In the genomic region with DNA sequence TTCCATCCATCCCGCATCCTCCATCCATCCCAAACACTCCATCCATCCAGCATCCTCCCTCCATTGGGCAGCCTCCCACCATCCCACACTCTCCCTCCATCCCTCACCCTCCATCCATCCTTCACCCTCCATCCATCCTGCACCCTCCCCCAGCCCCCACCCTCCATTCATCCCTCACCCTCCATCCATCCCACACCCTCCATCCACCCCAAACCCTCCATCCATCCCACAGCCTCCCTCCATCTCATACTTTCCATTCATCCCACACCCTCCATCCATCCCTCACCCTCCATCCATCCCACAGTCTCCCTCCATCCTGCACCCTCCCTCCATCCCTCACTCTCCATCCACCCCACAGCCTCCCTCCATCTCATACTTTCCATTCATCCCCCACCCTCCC, we compare ENCODE assay signal across 12 cellular contexts.
A peak's percentile ranks its signal among the peaks of the same experiment; 100 is the strongest.
DNase-seq lines count a peak whose midpoint lies in the region; ATAC-seq and TF ChIP-seq lines count a peak whose summit lies in the region.
"Had no signal": no experiment of that assay in that cellular context is flagged by ENCODE, and none has a peak within 500 bp of the region (broad histone marks: within the 10 kb centered on the region; RNA-seq: fewer than 3 reads in every experiment).

No MANE protein-coding gene starts in this region.

- no peaks in the 10 kb centered on the region for H3K79me2 ChIP-seq in SK-N-SH (ENCODE audit: insufficient read depth)
- no peaks in the 10 kb centered on the region for H3K79me2 ChIP-seq in osteoblast (ENCODE audit: insufficient read depth, low read length)

- DNase-seq in SK-N-SH, result peak; percentile 4
- DNase-seq in body of pancreas, result no peak
- DNase-seq in left colon, result no peak
- DNase-seq in upper lobe of right lung, result no peak
- no peak for DNase-seq in osteoblast (ENCODE audit: insufficient read length, low spot score, missing footprints)
- DNase-seq: DMS79; effector CD8-positive, alpha-beta T cell; NCI-H446 treated with DMSO at 0.1 percent for 48 hours; Peyer's patch had no signal

- no peaks in the 10 kb centered on the region for H3F3A ChIP-seq in SK-N-SH (replicated peaks; ENCODE audit: insufficient read depth)

- intact Hi-C loops in body of pancreas (cut with DNase I), result no loop called here
- intact Hi-C loops in left colon (cut with DNase I, micrococcal nuclease), result no loop called here
- intact Hi-C loops in upper lobe of right lung (cut with DNase I), result no loop called here

- WGBS in SK-N-SH (ENCODE audit: low lambda C conversion rate), result 90% methylated on average over 1 of the region's 1 CpG
- 79 to 91% methylated on average over 1 of the region's 1 CpG for WGBS in body of pancreas, 2 donors

- H4K20me1 ChIP-seq in SK-N-SH (ENCODE audit: insufficient read depth) (no peaks in the 10 kb centered on the region), osteoblast (ENCODE audit: insufficient read depth, low read length) (no peaks in the 10 kb centered on the region)

- POLR2A ChIA-PET in SK-N-SH (lab: Yijun Ruan, JAX), result no interaction called here

- H3K4me1 ChIP-seq in SK-N-SH (ENCODE audit: control insufficient read depth in 1 of 2, insufficient read depth in 2 of 2, low read depth in 1 of 2, low read length in 1 of 2) (no peaks in the 10 kb centered on the region), body of pancreas (no peaks in the 10 kb centered on the region), upper lobe of right lung (no peaks in the 10 kb centered on the region), osteoblast (ENCODE audit: insufficient read depth, low read length) (no peaks in the 10 kb centered on the region)
- H3K4me1 ChIP-seq: Peyer's patch had no signal

- H3K9me2 ChIP-seq in SK-N-SH, result no peaks in the 10 kb centered on the region

- H3K27ac ChIP-seq in SK-N-SH (ENCODE audit: low read depth in 2 of 2, low read length in 1 of 2) (no peak overlapping the region), body of pancreas (no peak overlapping the region), upper lobe of right lung (no peak overlapping the region), osteoblast (ENCODE audit: low read depth, low read length) (no peak overlapping the region)
- H3K27ac ChIP-seq: Peyer's patch had no signal

- H3K27me3 ChIP-seq in SK-N-SH (ENCODE audit: insufficient read depth) (no peaks in the 10 kb centered on the region), body of pancreas (no peaks in the 10 kb centered on the region), upper lobe of right lung (no peaks in the 10 kb centered on the region), osteoblast (ENCODE audit: insufficient read depth, low read length) (no peaks in the 10 kb centered on the region)
- H3K27me3 ChIP-seq: Peyer's patch had no signal

- no peak for TF ChIP-seq RAD21 in SK-N-SH (IDR thresholded peaks at IDR 0.05; ENCODE audit: low read length)

- no peak for TF ChIP-seq POLR2A in body of pancreas (IDR thresholded peaks at IDR 0.05)

- H3K9me3 ChIP-seq in SK-N-SH (no peaks in the 10 kb centered on the region), body of pancreas (no peaks in the 10 kb centered on the region), upper lobe of right lung (no peaks in the 10 kb centered on the region), osteoblast (ENCODE audit: low read depth, low read length) (no peaks in the 10 kb centered on the region)
- H3K9me3 ChIP-seq: Peyer's patch had no signal

- H3K4me3 ChIP-seq in SK-N-SH (ENCODE audit: low read depth in 2 of 2, low read length in 1 of 2) (no peak overlapping the region), body of pancreas (no peak overlapping the region), upper lobe of right lung (no peak overlapping the region), osteoblast (ENCODE audit: insufficient read depth, low read length) (no peak overlapping the region)
- H3K4me3 ChIP-seq: Peyer's patch had no signal

- CTCF ChIA-PET in SK-N-SH (lab: Yijun Ruan, JAX), result no interaction called here

- TF ChIP-seq EP300 in SK-N-SH (IDR thresholded peaks at IDR 0.05; ENCODE audit: borderline replicate concordance in 1 of 2, low read depth in 1 of 2, low read length in 1 of 2), result no peak

- H3K9ac ChIP-seq in SK-N-SH, result no peak overlapping the region

- no peak overlapping the region for H3K4me2 ChIP-seq in SK-N-SH
- H3K4me2 ChIP-seq in osteoblast (ENCODE audit: insufficient read depth, low read length), result no peak overlapping the region

- no peak for TF ChIP-seq CTCF in SK-N-SH (IDR thresholded peaks at IDR 0.05)
- no peak for TF ChIP-seq CTCF in body of pancreas (IDR thresholded peaks at IDR 0.05)
- TF ChIP-seq CTCF in upper lobe of right lung (IDR thresholded peaks at IDR 0.05), result no peak
- TF ChIP-seq CTCF in osteoblast (IDR thresholded peaks at IDR 0.05; ENCODE audit: extremely low read depth, low read depth, low read length), result no peak

- H3K36me3 ChIP-seq in SK-N-SH (replicated peaks in 1 of 2; ENCODE audit: control insufficient read depth in 1 of 2, insufficient read depth in 2 of 2, low read length in 1 of 2), result no peaks in the 10 kb centered on the region
- H3K36me3 ChIP-seq in body of pancreas (replicated peaks in 1 of 2; ENCODE audit: insufficient read depth in 1 of 2, low read depth in 2 of 2), result no peaks in the 10 kb centered on the region
- no peaks in the 10 kb centered on the region for H3K36me3 ChIP-seq in upper lobe of right lung
- no peaks in the 10 kb centered on the region for H3K36me3 ChIP-seq in osteoblast (ENCODE audit: insufficient read depth, low read length)
- H3K36me3 ChIP-seq: Peyer's patch had no signal

- H2AFZ ChIP-seq in SK-N-SH (ENCODE audit: low read depth), result no peak overlapping the region
- H2AFZ ChIP-seq in osteoblast (ENCODE audit: low read length), result no peak overlapping the region

- ATAC-seq in SK-N-SH treated with all-trans-retinoic acid at 6 μM for 48 hours, result no peak
- ATAC-seq in body of pancreas, result peak; percentile 74
- peak; percentile 30 for ATAC-seq in left colon
- ATAC-seq in upper lobe of right lung, result peak; percentile 93
- ATAC-seq in HG02759 (IDR thresholded peaks at IDR 0.05; ENCODE audit: unreplicated experiment), result no peak
- no peak for ATAC-seq in HG02763 (IDR thresholded peaks at IDR 0.05; ENCODE audit: unreplicated experiment)

TF ChIP-seq in SK-N-SH, 30 proteins besides CTCF, POLR2A, EP300 and RAD21 (continues in another document):
- TF ChIP-seq EZH2phosphoT487 (IDR thresholded peaks at IDR 0.05; ENCODE audit: borderline replicate concordance, low read depth) (no peak), GATA2 (CRISPR knock-in tag; IDR thresholded peaks at IDR 0.05) (no peak), RCOR1 (IDR thresholded peaks at IDR 0.05; ENCODE audit: low read length) (no peak), JUND (IDR thresholded peaks at IDR 0.05) (no peak), POLR2AphosphoS5 (IDR thresholded peaks at IDR 0.05; ENCODE audit: low read depth, low read length) (no peak), ELF1 (IDR thresholded peaks at IDR 0.05) (no peak), GABPA (IDR thresholded peaks at IDR 0.05; ENCODE audit: low read depth) (no peak), MXI1 (IDR thresholded peaks at IDR 0.05; ENCODE audit: low read depth, low read length) (no peak), FOXJ3 (CRISPR knock-in tag; IDR thresholded peaks at IDR 0.05) (no peak)
- TF ChIP-seq, protein P1, sequence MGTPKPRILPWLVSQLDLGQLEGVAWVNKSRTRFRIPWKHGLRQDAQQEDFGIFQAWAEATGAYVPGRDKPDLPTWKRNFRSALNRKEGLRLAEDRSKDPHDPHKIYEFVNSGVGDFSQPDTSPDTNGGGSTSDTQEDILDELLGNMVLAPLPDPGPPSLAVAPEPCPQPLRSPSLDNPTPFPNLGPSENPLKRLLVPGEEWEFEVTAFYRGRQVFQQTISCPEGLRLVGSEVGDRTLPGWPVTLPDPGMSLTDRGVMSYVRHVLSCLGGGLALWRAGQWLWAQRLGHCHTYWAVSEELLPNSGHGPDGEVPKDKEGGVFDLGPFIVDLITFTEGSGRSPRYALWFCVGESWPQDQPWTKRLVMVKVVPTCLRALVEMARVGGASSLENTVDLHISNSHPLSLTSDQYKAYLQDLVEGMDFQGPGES (IDR thresholded peaks at IDR 0.05; ENCODE audit: low read depth, low read length), result no peak
- TF ChIP-seq, protein P2, sequence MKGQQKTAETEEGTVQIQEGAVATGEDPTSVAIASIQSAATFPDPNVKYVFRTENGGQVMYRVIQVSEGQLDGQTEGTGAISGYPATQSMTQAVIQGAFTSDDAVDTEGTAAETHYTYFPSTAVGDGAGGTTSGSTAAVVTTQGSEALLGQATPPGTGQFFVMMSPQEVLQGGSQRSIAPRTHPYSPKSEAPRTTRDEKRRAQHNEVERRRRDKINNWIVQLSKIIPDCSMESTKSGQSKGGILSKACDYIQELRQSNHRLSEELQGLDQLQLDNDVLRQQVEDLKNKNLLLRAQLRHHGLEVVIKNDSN (IDR thresholded peaks at IDR 0.05; ENCODE audit: borderline replicate concordance, low read depth), result no peak

TF ChIP-seq in SK-N-SH treated with all-trans-retinoic acid at 6 μM for 48 hours, 23 proteins besides CTCF, POLR2A, EP300 and RAD21 (continues in another document):
- TF ChIP-seq GLIS3 (CRISPR knock-in tag; IDR thresholded peaks at IDR 0.05) (no peak), ZNF565 (CRISPR knock-in tag; conservative IDR thresholded peaks at IDR 0.05; ENCODE audit: low read depth) (no peak), ZNF70 (CRISPR knock-in tag; IDR thresholded peaks at IDR 0.05) (no peak), BACH2 (CRISPR knock-in tag; IDR thresholded peaks at IDR 0.05; ENCODE audit: borderline replicate concordance) (no peak)
- TF ChIP-seq, protein P3, sequence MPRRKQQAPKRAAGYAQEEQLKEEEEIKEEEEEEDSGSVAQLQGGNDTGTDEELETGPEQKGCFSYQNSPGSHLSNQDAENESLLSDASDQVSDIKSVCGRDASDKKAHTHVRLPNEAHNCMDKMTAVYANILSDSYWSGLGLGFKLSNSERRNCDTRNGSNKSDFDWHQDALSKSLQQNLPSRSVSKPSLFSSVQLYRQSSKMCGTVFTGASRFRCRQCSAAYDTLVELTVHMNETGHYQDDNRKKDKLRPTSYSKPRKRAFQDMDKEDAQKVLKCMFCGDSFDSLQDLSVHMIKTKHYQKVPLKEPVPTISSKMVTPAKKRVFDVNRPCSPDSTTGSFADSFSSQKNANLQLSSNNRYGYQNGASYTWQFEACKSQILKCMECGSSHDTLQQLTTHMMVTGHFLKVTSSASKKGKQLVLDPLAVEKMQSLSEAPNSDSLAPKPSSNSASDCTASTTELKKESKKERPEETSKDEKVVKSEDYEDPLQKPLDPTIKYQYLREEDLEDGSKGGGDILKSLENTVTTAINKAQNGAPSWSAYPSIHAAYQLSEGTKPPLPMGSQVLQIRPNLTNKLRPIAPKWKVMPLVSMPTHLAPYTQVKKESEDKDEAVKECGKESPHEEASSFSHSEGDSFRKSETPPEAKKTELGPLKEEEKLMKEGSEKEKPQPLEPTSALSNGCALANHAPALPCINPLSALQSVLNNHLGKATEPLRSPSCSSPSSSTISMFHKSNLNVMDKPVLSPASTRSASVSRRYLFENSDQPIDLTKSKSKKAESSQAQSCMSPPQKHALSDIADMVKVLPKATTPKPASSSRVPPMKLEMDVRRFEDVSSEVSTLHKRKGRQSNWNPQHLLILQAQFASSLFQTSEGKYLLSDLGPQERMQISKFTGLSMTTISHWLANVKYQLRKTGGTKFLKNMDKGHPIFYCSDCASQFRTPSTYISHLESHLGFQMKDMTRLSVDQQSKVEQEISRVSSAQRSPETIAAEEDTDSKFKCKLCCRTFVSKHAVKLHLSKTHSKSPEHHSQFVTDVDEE (CRISPR knock-in tag; IDR thresholded peaks at IDR 0.05), result no peak

Comparison
In these comparisons a context has a peak if more than half of its experiments do, and no peak if none do; other contexts are left out.
1. ATAC-seq: peak in body of pancreas (single experiment), left colon (single experiment) and upper lobe of right lung (single experiment); none in SK-N-SH treated with all-trans-retinoic acid at 6 μM for 48 hours (single experiment), HG02759 (single experiment) and HG02763 (single experiment).